ENCODE assay signal across 1 cellular context in genomic region chr9:4280605-4281004, GRCh38.
A peak's percentile ranks its signal among the peaks of the same experiment; 100 is the strongest.
TF ChIP-seq lines count a peak whose summit lies in the region.

No MANE protein-coding gene starts in this region.

TF ChIP-seq in K562, 482 proteins besides CTCF, POLR2A, EP300 and RAD21:
- TF ChIP-seq ARID3B (CRISPR knock-in tag; IDR thresholded peaks at IDR 0.05; ENCODE audit: borderline replicate concordance) (no peak), TSC22D4 (tag; IDR thresholded peaks at IDR 0.05) (no peak), HOMEZ (CRISPR knock-in tag; IDR thresholded peaks at IDR 0.05) (no peak), ZNF830 (CRISPR knock-in tag; IDR thresholded peaks at IDR 0.05) (no peak), CEBPG (CRISPR knock-in tag; IDR thresholded peaks at IDR 0.05) (no peak), CEBPG (tag; conservative IDR thresholded peaks at IDR 0.05 in 1 of 2, IDR thresholded peaks at IDR 0.05 in 1 of 2) (peak; percentile 25 to 28; a peak in 1 of 4 replicates), REST (CRISPR knock-in tag; IDR thresholded peaks at IDR 0.05; ENCODE audit: low read depth) (no peak), ZFX (CRISPR knock-in tag; IDR thresholded peaks at IDR 0.05) (no peak), NRF1 (conservative IDR thresholded peaks at IDR 0.05 in 1 of 2, IDR thresholded peaks at IDR 0.05 in 1 of 2) (no peak)
